Comparison of ENCODE assay signal across 12 cellular contexts in genomic region chr22:46581580-46582244, GRCh38. TPM values are rescaled to one million over a fixed set of nuclear protein-coding genes. Genes with fewer than 3 reads are reported as not detected.
DNase-seq lines count a peak whose midpoint lies in the region; ATAC-seq and TF ChIP-seq lines count a peak whose summit lies in the region.
"Had no signal": no experiment of that assay in that cellular context is flagged by ENCODE, and none has a peak within 500 bp of the region (broad histone marks: within the 10 kb centered on the region; RNA-seq: fewer than 3 reads in every experiment).

No MANE protein-coding gene starts in this region.

- no peaks in the 10 kb centered on the region for H3K9me3 ChIP-seq in DND-41 (ENCODE audit: insufficient read depth, low read length, severe bottlenecking)
- no peaks in the 10 kb centered on the region for H3K9me3 ChIP-seq in Peyer's patch
- no peaks in the 10 kb centered on the region for H3K9me3 ChIP-seq in right cardiac atrium (ENCODE audit: control insufficient read depth, low read length)
- no peaks in the 10 kb centered on the region for H3K9me3 ChIP-seq in smooth muscle cell (replicated peaks; ENCODE audit: low read depth)
- H3K9me3 ChIP-seq: SJSA1 had no signal

- H4K20me1 ChIP-seq in DND-41 (ENCODE audit: insufficient read depth, low read length) (peaks cover 79% of the 10 kb centered on the region), smooth muscle cell (ENCODE audit: low read depth) (peaks cover 81% of the 10 kb centered on the region)

- H3K36me3 ChIP-seq in DND-41 (ENCODE audit: insufficient read depth, low read length) (peaks cover 44% of the 10 kb centered on the region), Peyer's patch (no peaks in the 10 kb centered on the region), rectal smooth muscle tissue (ENCODE audit: control insufficient read depth, insufficient read depth, low read length) (no peaks in the 10 kb centered on the region), smooth muscle cell (ENCODE audit: low read depth) (no peaks in the 10 kb centered on the region)
- H3K36me3 ChIP-seq: SJSA1 had no signal

- no peak overlapping the region for H3K4me3 ChIP-seq in DND-41 (ENCODE audit: low read depth in 1 of 2, low read length in 2 of 2)
- H3K4me3 ChIP-seq in Peyer's patch: peak overlapping the region in 2 of 4 donors; percentile 10 to 92
- H3K4me3 ChIP-seq in right cardiac atrium (ENCODE audit: low read length): no peak overlapping the region
- no peak overlapping the region for H3K4me3 ChIP-seq in rectal smooth muscle tissue (ENCODE audit: low read length)
- H3K4me3 ChIP-seq in smooth muscle cell: no peak overlapping the region
- H3K4me3 ChIP-seq: SJSA1 had no signal

- no peak overlapping the region for H2AFZ ChIP-seq in DND-41 (ENCODE audit: low read depth, low read length)
- no peak overlapping the region for H2AFZ ChIP-seq in smooth muscle cell (ENCODE audit: low read depth)

- H3K4me2 ChIP-seq in DND-41 (ENCODE audit: insufficient read depth, low read length): 0 out of 2 replicates have a peak overlapping the region, but pooled peaks have one; percentile 25
- no peak overlapping the region for H3K4me2 ChIP-seq in smooth muscle cell

- intact Hi-C loops in right cardiac atrium (cut with DNase I): no loop called here

- peaks cover 95% of the 10 kb centered on the region for H3K79me2 ChIP-seq in DND-41 (ENCODE audit: insufficient read depth, low read length)
- peaks cover 14% of the 10 kb centered on the region for H3K79me2 ChIP-seq in smooth muscle cell (ENCODE audit: low read depth)

- WGBS in right cardiac atrium: 71% methylated on average over 14 of the region's 14 CpGs
- 90% methylated on average over 14 of the region's 14 CpGs for WGBS in smooth muscle cell (ENCODE audit: low lambda C conversion rate)

- peaks cover 51% of the 10 kb centered on the region for H3K4me1 ChIP-seq in DND-41 (ENCODE audit: insufficient read depth, low read length)
- H3K4me1 ChIP-seq in Peyer's patch: peaks cover 14 to 80% (median 35%) of the 10 kb centered on the region in 4 donors
- H3K4me1 ChIP-seq in right cardiac atrium (ENCODE audit: control insufficient read depth, insufficient read depth, low read length): peaks cover 22% of the 10 kb centered on the region
- H3K4me1 ChIP-seq in rectal smooth muscle tissue (ENCODE audit: control insufficient read depth, insufficient read depth, low read length): peaks cover 20% of the 10 kb centered on the region
- peaks cover 17% of the 10 kb centered on the region for H3K4me1 ChIP-seq in smooth muscle cell (ENCODE audit: low read depth)

- no peak for TF ChIP-seq POLR2A in Peyer's patch (IDR thresholded peaks at IDR 0.05)

- ATAC-seq in DND-41 (ENCODE audit: insufficient read depth, low read depth) (no peak), right cardiac atrium (no peak)

- H3F3A ChIP-seq in smooth muscle cell (ENCODE audit: low read depth): peaks cover 4% of the 10 kb centered on the region

- DNase-seq in DND-41 (no peak), Peyer's patch (peak in 2 of 3 donors; percentile 50 to 65), right cardiac atrium (peak; percentile 18 to 73 (median 58)), smooth muscle cell (lab: John Stamatoyannopoulos, UW; ENCODE audit: unreplicated experiment) (no peak), COLO668 (lab: John Stamatoyannopoulos, UW; ENCODE audit: unreplicated experiment) (no peak), GM20000 (ENCODE audit: low spot score) (no peak)
- no peak for DNase-seq in stimulated activated CD4-positive, alpha-beta T cell treated with anti-CD3 and anti-CD28 coated beads, Interleukin-4, amount 100 ng/mL, for 24 hours
- DNase-seq: effector CD4-positive, alpha-beta T cell; NCI-H1092 treated with DMSO at 0.1 percent for 48 hours; T-helper 9 cell had no signal

- TF ChIP-seq CTCF in DND-41 (IDR thresholded peaks at IDR 0.05; ENCODE audit: borderline replicate concordance, extremely low read depth, low read length, poor library complexity, severe bottlenecking) (no peak), Peyer's patch (IDR thresholded peaks at IDR 0.05) (no peak), smooth muscle cell (IDR thresholded peaks at IDR 0.05; ENCODE audit: borderline replicate concordance, insufficient read depth, poor library complexity, severe bottlenecking) (no peak), GM20000 (IDR thresholded peaks at IDR 0.05; ENCODE audit: extremely low read depth, missing control alignments) (no peak)

- 0 out of 2 replicates have a peak overlapping the region, but pooled peaks have one; percentile 1 for H3K9ac ChIP-seq in DND-41 (ENCODE audit: low read depth, low read length)
- peak overlapping the region; percentile 21 for H3K9ac ChIP-seq in rectal smooth muscle tissue (ENCODE audit: low read length)
- H3K9ac ChIP-seq in smooth muscle cell (ENCODE audit: low read depth): no peak overlapping the region

- H3K27me3 ChIP-seq in DND-41 (ENCODE audit: insufficient read depth, low read length, poor library complexity) (no peaks in the 10 kb centered on the region), Peyer's patch (no peaks in the 10 kb centered on the region), right cardiac atrium (ENCODE audit: control insufficient read depth, insufficient read depth) (no peaks in the 10 kb centered on the region), rectal smooth muscle tissue (ENCODE audit: control insufficient read depth, insufficient read depth, low read length) (no peaks in the 10 kb centered on the region), smooth muscle cell (ENCODE audit: low read depth) (no peaks in the 10 kb centered on the region)
- H3K27me3 ChIP-seq: SJSA1 had no signal

- H3K27ac ChIP-seq in DND-41 (ENCODE audit: low read length) (peak overlapping the region; percentile 38), Peyer's patch (peak overlapping the region in 3 of 4 donors; percentile 84 to 92 (median 91)), right cardiac atrium (ENCODE audit: low read length) (peak overlapping the region; percentile 9), rectal smooth muscle tissue (ENCODE audit: low read depth, low read length) (no peak overlapping the region), smooth muscle cell (ENCODE audit: low read depth) (no peak overlapping the region)
- H3K27ac ChIP-seq: SJSA1 had no signal

RNA-seq across cellular contexts. Expression of gene GRAMD4, which starts 38.5 kb away (rescaled TPM):
- total RNA-seq in Peyer's patch: 100 to 1,000 TPM in 3 of 4 donors, 10 to 100 TPM in 1; 98.2 to 428 (median 422) TPM
- 100 to 1,000 TPM in 1 of 4 donors, 10 to 100 TPM in 3; 74.3 to 106 (median 88.5) TPM for total RNA-seq in right cardiac atrium
- 31.6 TPM for polyA plus RNA-seq in right cardiac atrium
- 7.5 and 16.6 TPM in 2 replicates for total RNA-seq in smooth muscle cell
- polyA plus RNA-seq in smooth muscle cell: 14.5 and 15.5 TPM in 2 replicates

RNA-seq across cellular contexts. Expression of gene CELSR1, which starts 44.3 kb away (rescaled TPM):
- total RNA-seq in Peyer's patch (10 to 100 TPM in 1 of 4 donors, 1 to 10 TPM in 3; 1.1 to 22.3 (median 1.5) TPM), right cardiac atrium (1 to 10 TPM; 5.5 to 7.9 (median 6.5) TPM), smooth muscle cell (15.2 and 17.6 TPM in 2 replicates)
- polyA plus RNA-seq in right cardiac atrium (5.6 TPM), smooth muscle cell (3.6 and 12.3 TPM in 2 replicates)

Comparison
In these comparisons a context has a peak if more than half of its experiments do, and no peak if none do; other contexts are left out.
1. DNase-seq: peak in Peyer's patch (2 of 3) and right cardiac atrium (3 of 3); none in DND-41 (single experiment), smooth muscle cell (single experiment), stimulated activated CD4-positive, alpha-beta T cell treated with anti-CD3 and anti-CD28 coated beads, Interleukin-4, amount 100 ng/mL, for 24 hours (single experiment), COLO668 (single experiment) and GM20000 (single experiment).
2. H3K27ac ChIP-seq: peak in DND-41 (single experiment), Peyer's patch (3 of 4) and right cardiac atrium (single experiment); none in rectal smooth muscle tissue (single experiment) and smooth muscle cell (single experiment).